ENCODE assay signal across 20 cellular contexts in the genomic region with DNA sequence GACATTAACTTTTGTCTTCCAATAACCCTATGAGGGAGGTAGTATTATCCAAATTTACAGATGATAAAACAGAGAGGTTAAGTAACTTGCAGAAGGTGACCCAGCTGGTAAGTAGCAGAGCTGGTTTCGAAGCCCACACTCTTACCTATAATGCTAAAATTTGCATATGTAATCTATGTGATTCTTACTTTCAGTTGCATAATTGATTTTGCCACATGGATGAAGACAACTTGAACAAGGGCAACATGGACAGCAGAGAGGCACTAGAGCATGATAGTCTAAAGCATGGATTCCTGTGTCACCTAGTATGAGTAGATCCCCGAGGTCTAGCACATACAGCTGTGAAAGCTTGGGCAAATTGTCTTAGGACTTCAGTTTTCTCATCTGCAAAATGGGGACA.
A peak's percentile ranks its signal among the peaks of the same experiment; 100 is the strongest.
DNase-seq lines count a peak whose midpoint lies in the region; ATAC-seq, FAIRE-seq and TF ChIP-seq lines count a peak whose summit lies in the region.
"Had no signal": no experiment of that assay in that cellular context is flagged by ENCODE, and none has a peak within 500 bp of the region (broad histone marks: within the 10 kb centered on the region; RNA-seq: fewer than 3 reads in every experiment).

No MANE protein-coding gene starts in this region.

- H3K9me3 ChIP-seq in GM12878 (replicated peaks; ENCODE audit: control insufficient read depth, insufficient read depth, low read length), result no peaks in the 10 kb centered on the region; the same call in 2 of the 3 replicates
- H3K9me3 ChIP-seq: Caco-2, HAP-1 had no signal

- no peak overlapping the region for H3K27ac ChIP-seq in GM12878 (ENCODE audit: control insufficient read depth, insufficient read depth)
- H3K27ac ChIP-seq: 22Rv1, BLaER1, C4-2B had no signal

- H3K36me3 Mint-ChIP-seq in WTC11, result no peaks in the 10 kb centered on the region
- H3K36me3 Mint-ChIP-seq: CD4-positive, CD25-positive, alpha-beta regulatory T cell; CD8-positive, alpha-beta T cell had no signal

- in situ Hi-C loops in GM12878 (cut with MboI), result no loop called here

- no peak for TF ChIP-seq EP300 in GM12878 (IDR thresholded peaks at IDR 0.05; ENCODE audit: borderline replicate concordance in 1 of 2, control insufficient read depth in 1 of 2, low read depth in 2 of 2, low read length in 2 of 2)

- no peak overlapping the region for H3K27ac Mint-ChIP-seq in WTC11
- H3K27ac Mint-ChIP-seq: B cell; CD4-positive, CD25-positive, alpha-beta regulatory T cell; CD8-positive, alpha-beta T cell; GM23338 had no signal

- no peak for TF ChIP-seq POLR2A in GM12878 (IDR thresholded peaks at IDR 0.05; ENCODE audit: low read depth, low read length)

- CTCF ChIA-PET in GM12878 (lab: Yijun Ruan, JAX), result interaction anchor here (0.7 to 6.0 kb wide), 8 partner anchors 10 to 423 kb away, joined by 3 to 19 read pairs (median 4); no protein-coding TSS in a partner anchor
- CTCF ChIA-PET in WTC11 (lab: Charles Lee), result interaction anchor here (1.1 kb wide), 1 partner anchor 89 kb away, joined by 3 read pairs; no protein-coding TSS in a partner anchor

- 62% methylated on average over 2 of the region's 2 CpGs for WGBS in GM12878 (ENCODE audit: insufficient coverage, insufficient replicate concordance, low lambda C conversion rate, missing lambda C conversion rate)

- SMC1A ChIA-PET in GM12878 (lab: Charles Lee; ENCODE audit: uncharacterized antibody, unreplicated experiment), result interaction anchor here (0.6 to 3.4 kb wide), 32 partner anchors 9 to 425 kb away, joined by 3 to 19 read pairs (median 4); no protein-coding TSS in a partner anchor

- no peak overlapping the region for H2AFZ ChIP-seq in GM12878 (ENCODE audit: control insufficient read depth, low read depth, low read length)
- H2AFZ ChIP-seq: GM23338 had no signal

- DNase-seq in GM12865 (ENCODE audit: low read depth), result peak; percentile 28
- no peak for DNase-seq in GM19239 (ENCODE audit: insufficient read length, low spot score)
- no peak for DNase-seq in GM12878 (ENCODE audit: low read depth, low spot score)
- no peak for DNase-seq in sciatic nerve (ENCODE audit: low spot score)
- no peak for DNase-seq in WTC11 (ENCODE audit: low spot score)
- DNase-seq: Caco-2; CD4-positive, CD25-positive, alpha-beta regulatory T cell; CD8-positive, alpha-beta T cell; DMS153; DND-41 had no signal

- H3K27me3 ChIP-seq in GM12878 (replicated peaks in 1 of 2; ENCODE audit: control insufficient read depth in 2 of 2, insufficient read depth in 2 of 2, low read length in 1 of 2), result no peaks in the 10 kb centered on the region
- H3K27me3 ChIP-seq: BLaER1 had no signal

- FAIRE-seq in GM19239 (lab: Jason Lieb, UNC) (peak; percentile 55), GM12878 (lab: Jason Lieb, UNC) (no peak)
- FAIRE-seq: A204.1, G401.6, H54 had no signal

- H3K9ac ChIP-seq in GM12878 (ENCODE audit: control insufficient read depth, insufficient read depth, low read length), result no peak overlapping the region
- H3K9ac ChIP-seq: BLaER1 had no signal

- no peaks in the 10 kb centered on the region; the same call in none of the 2 replicates for H3K27me3 Mint-ChIP-seq in WTC11 (ENCODE audit: low read depth)
- H3K27me3 Mint-ChIP-seq: CD4-positive, CD25-positive, alpha-beta regulatory T cell had no signal

- no peaks in the 10 kb centered on the region for H4K20me1 ChIP-seq in GM12878 (ENCODE audit: control insufficient read depth, insufficient read depth)
- H4K20me1 ChIP-seq: BLaER1 had no signal

- H3K4me3 ChIP-seq in GM12865 (ENCODE audit: low read depth, low read length) (no peak overlapping the region), GM12878 (no peak overlapping the region)
- H3K4me3 ChIP-seq: BLaER1, GM23338, HAP-1 had no signal

- TF ChIP-seq RAD21 in GM12878 (IDR thresholded peaks at IDR 0.05; ENCODE audit: insufficient read depth, low read depth, low read length), result no peak

- BruUV-seq in GM12878 (replicated peaks; lab: Mats Ljungman, UMichigan), result no TSS peak

- H3K9me3 Mint-ChIP-seq in WTC11, result no peaks in the 10 kb centered on the region
- H3K9me3 Mint-ChIP-seq: CD4-positive, CD25-positive, alpha-beta regulatory T cell; CD8-positive, alpha-beta T cell had no signal

- RAD21 ChIA-PET in GM12878 (lab: Charles Lee; ENCODE audit: unreplicated experiment), result interaction anchor here (0.7 to 3.5 kb wide), 14 partner anchors 10 to 317 kb away, joined by 3 to 12 read pairs (median 4); no protein-coding TSS in a partner anchor

- peaks cover 4% of the 10 kb centered on the region for H3K4me1 ChIP-seq in GM12878 (ENCODE audit: control insufficient read depth, insufficient read depth, low read length)
- H3K4me1 ChIP-seq: BLaER1, Caco-2 had no signal

- H3K79me2 ChIP-seq in GM12878 (ENCODE audit: control insufficient read depth, insufficient read depth, low read length), result no peaks in the 10 kb centered on the region

- POLR2A ChIA-PET in GM12878 (lab: Charles Lee) (interaction anchor here (0.5 to 1.7 kb wide), 7 partner anchors 9 to 420 kb away, joined by 3 to 7 read pairs (median 4); no protein-coding TSS in a partner anchor), WTC11 (lab: Charles Lee) (no interaction called here)

- H3K36me3 ChIP-seq in GM12878 (ENCODE audit: control insufficient read depth in 2 of 2, insufficient read depth in 2 of 2, low read length in 1 of 2), result no peaks in the 10 kb centered on the region
- H3K36me3 ChIP-seq: BLaER1, HAP-1 had no signal

- intact Hi-C loops in GM12878 (cut with micrococcal nuclease; ENCODE audit: unreplicated experiment), result no loop called here
- intact Hi-C loops in sciatic nerve (cut with DNase I), result no loop called here

- ATAC-seq in GM12878 (no peak; the same call in 2 of the 3 replicates), GM18502 (IDR thresholded peaks at IDR 0.05; ENCODE audit: poor library complexity, unreplicated experiment) (no peak), sciatic nerve (no peak), WTC11 (no peak)
- ATAC-seq: CD8-positive, alpha-beta T cell; GM23338 had no signal

- peaks cover 13% of the 10 kb centered on the region for H3K4me1 Mint-ChIP-seq in WTC11

- TF ChIP-seq CTCF in GM12865 (IDR thresholded peaks at IDR 0.05; ENCODE audit: insufficient read depth, low read depth, low read length, missing control alignments) (no peak), GM12878 (IDR thresholded peaks at IDR 0.05 in 2 of 3, conservative IDR thresholded peaks at IDR 0.05 in 1 of 3; ENCODE audit: control insufficient read depth in 2 of 3, extremely low read depth in 1 of 3, insufficient read depth in 1 of 3, low read depth in 3 of 3, low read length in 3 of 3) (no peak), WTC11 (IDR thresholded peaks at IDR 0.05) (no peak)

- no peak overlapping the region for H3K4me2 ChIP-seq in GM12878 (ENCODE audit: control insufficient read depth, insufficient read depth)
- H3K4me2 ChIP-seq: BLaER1, GM23338 had no signal

- no peak overlapping the region for H3K4me3 Mint-ChIP-seq in WTC11
- H3K4me3 Mint-ChIP-seq: B cell; CD4-positive, CD25-positive, alpha-beta regulatory T cell; CD8-positive, alpha-beta T cell; GM23338 had no signal

TF ChIP-seq in GM12878, 131 proteins besides CTCF, POLR2A, EP300 and RAD21 (continues in another document):
- TF ChIP-seq BMI1 (IDR thresholded peaks at IDR 0.05; ENCODE audit: borderline replicate concordance) (no peak), SMARCA5 (IDR thresholded peaks at IDR 0.05) (peak; percentile 44; the same call in 1 of the 2 replicates), NR2C1 (IDR thresholded peaks at IDR 0.05) (no peak), RUNX3 (IDR thresholded peaks at IDR 0.05; ENCODE audit: low read length) (no peak), ZNF274 (IDR thresholded peaks at IDR 0.05; ENCODE audit: insufficient read depth, insufficient read length) (no peak), POU2F2 (IDR thresholded peaks at IDR 0.05; ENCODE audit: borderline replicate concordance, low read depth, low read length) (peak; percentile 70; the same call in 1 of the 3 replicates)

TF ChIP-seq in WTC11, 78 proteins besides CTCF, POLR2A, EP300 and RAD21:
- TF ChIP-seq RORB (CRISPR knock-in tag; IDR thresholded peaks at IDR 0.05), result no peak
- TF ChIP-seq, protein P1, sequence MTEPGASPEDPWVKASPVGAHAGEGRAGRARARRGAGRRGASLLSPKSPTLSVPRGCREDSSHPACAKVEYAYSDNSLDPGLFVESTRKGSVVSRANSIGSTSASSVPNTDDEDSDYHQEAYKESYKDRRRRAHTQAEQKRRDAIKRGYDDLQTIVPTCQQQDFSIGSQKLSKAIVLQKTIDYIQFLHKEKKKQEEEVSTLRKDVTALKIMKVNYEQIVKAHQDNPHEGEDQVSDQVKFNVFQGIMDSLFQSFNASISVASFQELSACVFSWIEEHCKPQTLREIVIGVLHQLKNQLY (CRISPR knock-in tag; IDR thresholded peaks at IDR 0.05), result no peak
- no peak for TF ChIP-seq JUN (CRISPR knock-in tag; IDR thresholded peaks at IDR 0.05)
- TF ChIP-seq NFATC4 (CRISPR knock-in tag; IDR thresholded peaks at IDR 0.05), result no peak
